In genomic region chr17:13073013-13073412, GRCh38 we compare ENCODE assay signal across 25 cellular contexts. TPM values are rescaled to one million over a fixed set of nuclear protein-coding genes. Genes with fewer than 3 reads are reported as not detected.
A peak's percentile ranks its signal among the peaks of the same experiment; 100 is the strongest.
DNase-seq lines count a peak whose midpoint lies in the region; ATAC-seq and TF ChIP-seq lines count a peak whose summit lies in the region.
"Had no signal": no experiment of that assay in that cellular context is flagged by ENCODE, and none has a peak within 500 bp of the region (broad histone marks: within the 10 kb centered on the region; RNA-seq: fewer than 3 reads in every experiment).

No MANE protein-coding gene starts in this region.

- peaks cover 13% of the 10 kb centered on the region for H3K27me3 ChIP-seq in left ventricle myocardium inferior (ENCODE audit: low read depth)
- H3K27me3 ChIP-seq in KMS-11 (ENCODE audit: insufficient read depth, low read depth): no peaks in the 10 kb centered on the region

- peaks cover 7% of the 10 kb centered on the region for H3K9me3 Mint-ChIP-seq in mesothelial cell of epicardium
- H3K9me3 Mint-ChIP-seq in osteocyte (ENCODE audit: unreplicated experiment): no peaks in the 10 kb centered on the region

- no peaks in the 10 kb centered on the region for H4K20me1 ChIP-seq in KMS-11 (ENCODE audit: insufficient read depth)

- no peak for DNase-seq in Right ventricle myocardium superior
- DNase-seq in left ventricle myocardium inferior: no peak
- DNase-seq in mesothelial cell of epicardium (ENCODE audit: low spot score in 2 of 2, unreplicated experiment in 2 of 2): no peak
- no peak for DNase-seq in osteocyte (ENCODE audit: extremely low spot score, unreplicated experiment)
- no peak for DNase-seq in T-helper 17 cell
- DNase-seq in omental fat pad (ENCODE audit: low spot score): no peak
- no peak for DNase-seq in A172 (ENCODE audit: low spot score)
- DNase-seq: ACHN, DMS153, DND-41, Karpas-422, NCI-H1092 treated with DMSO at 0.1 percent for 48 hours, NCI-H1436, NCI-H187, NCI-H2081 treated with DMSO at 0.1 percent for 48 hours, NCI-H2171, NCI-H226, NCI-H510A, NCI-H69, SHP77 treated with DMSO at 0.1 percent for 48 hours had no signal

- H3K36me3 Mint-ChIP-seq in mesothelial cell of epicardium (peaks cover 2% of the 10 kb centered on the region), osteocyte (ENCODE audit: unreplicated experiment) (no peaks in the 10 kb centered on the region), T-helper 17 cell (ENCODE audit: low read depth) (peaks cover 3% of the 10 kb centered on the region)

- H3K4me1 Mint-ChIP-seq in mesothelial cell of epicardium (peaks cover 19% of the 10 kb centered on the region), osteocyte (ENCODE audit: unreplicated experiment) (peaks cover 1% of the 10 kb centered on the region), T-helper 17 cell (no peaks in the 10 kb centered on the region)

- H3K9ac ChIP-seq in KMS-11: peak overlapping the region; percentile 18; the same call in 1 of the 2 replicates

- peak overlapping the region; percentile 25; the same call in 1 of the 2 replicates for H3K4me2 ChIP-seq in KMS-11

- H3K4me3 ChIP-seq in left ventricle myocardium inferior: no peak overlapping the region
- no peak overlapping the region for H3K4me3 ChIP-seq in KMS-11 (IDR thresholded peaks at IDR 0.05; ENCODE audit: insufficient read depth, low read depth, low read length)

- H3K4me3 Mint-ChIP-seq in mesothelial cell of epicardium (no peak overlapping the region), osteocyte (ENCODE audit: unreplicated experiment) (no peak overlapping the region), T-helper 17 cell (no peak overlapping the region)

- TF ChIP-seq CTCF in left ventricle myocardium inferior (IDR thresholded peaks at IDR 0.05; ENCODE audit: borderline replicate concordance) (no peak), KMS-11 (conservative IDR thresholded peaks at IDR 0.05; ENCODE audit: low read depth, low read length) (no peak), mesothelial cell of epicardium (IDR thresholded peaks at IDR 0.05; ENCODE audit: unreplicated experiment) (no peak), osteocyte (IDR thresholded peaks at IDR 0.05) (no peak), omental fat pad (IDR thresholded peaks at IDR 0.05) (no peak)

- H3K36me3 ChIP-seq in left ventricle myocardium inferior (no peaks in the 10 kb centered on the region), KMS-11 (ENCODE audit: insufficient read depth) (no peaks in the 10 kb centered on the region)

- peak overlapping the region; percentile 22 for H3K27ac Mint-ChIP-seq in mesothelial cell of epicardium
- H3K27ac Mint-ChIP-seq in osteocyte (ENCODE audit: unreplicated experiment): no peak overlapping the region
- no peak overlapping the region for H3K27ac Mint-ChIP-seq in T-helper 17 cell

- H2AFZ ChIP-seq in KMS-11 (ENCODE audit: low read depth): peak overlapping the region; percentile 18; the same call in 1 of the 2 replicates

- H3K4me1 ChIP-seq in left ventricle myocardium inferior: no peaks in the 10 kb centered on the region
- H3K4me1 ChIP-seq in KMS-11 (ENCODE audit: low read depth, poor library complexity, severe bottlenecking): peaks cover 24% of the 10 kb centered on the region

- H3K79me2 ChIP-seq in KMS-11 (ENCODE audit: insufficient read depth, low read depth): no peaks in the 10 kb centered on the region

- intact Hi-C loops in Right ventricle myocardium superior (cut with DNase I) (no loop called here), left ventricle myocardium inferior (cut with micrococcal nuclease) (no loop called here)

- peaks cover 5% of the 10 kb centered on the region for H3K9me3 ChIP-seq in left ventricle myocardium inferior (replicated peaks)
- H3K9me3 ChIP-seq in T-helper 17 cell (ENCODE audit: control insufficient read depth, low read length, poor library complexity, severe bottlenecking): no peaks in the 10 kb centered on the region

- H3K27ac ChIP-seq in left ventricle myocardium inferior (replicated peaks) (no peak overlapping the region), KMS-11 (peak overlapping the region; percentile 68)
- H3K27ac ChIP-seq: 22Rv1, RWPE1 had no signal

- peaks cover 12% of the 10 kb centered on the region for H3K27me3 Mint-ChIP-seq in mesothelial cell of epicardium (ENCODE audit: low read depth)
- H3K27me3 Mint-ChIP-seq in osteocyte (ENCODE audit: unreplicated experiment): peaks cover 13% of the 10 kb centered on the region
- H3K27me3 Mint-ChIP-seq in T-helper 17 cell: peaks cover 36% of the 10 kb centered on the region

- ATAC-seq in Right ventricle myocardium superior (ENCODE audit: poor library complexity): peak; percentile 27
- ATAC-seq in T-helper 17 cell: no peak
- ATAC-seq in omental fat pad (ENCODE audit: low FRiP score): no peak
- ATAC-seq: HCT116, Panc1 had no signal

RNA-seq across cellular contexts. Expression of gene ELAC2, which starts 55.2 kb away (rescaled TPM):
- total RNA-seq in Right ventricle myocardium superior (62.5 TPM), left ventricle myocardium inferior (55.6 TPM), mesothelial cell of epicardium (67.3 to 69.8 TPM (median 69.3 TPM) in 3 replicates), osteocyte (49.5 and 51.8 TPM in 2 replicates), T-helper 17 cell (10 to 100 TPM; 48.8 to 62.9 TPM), omental fat pad (10 to 100 TPM; 60.8 to 89.5 (median 77.9) TPM)
- 90.1 and 90.6 TPM in 2 replicates for total RNA-seq in A172 (2014; rRNA removed; shearing (Covaris generic))
